In genomic region chr18:3481696-3482210, GRCh38 we compare ENCODE assay signal across 8 cellular contexts. TPM values are rescaled to one million over a fixed set of nuclear protein-coding genes. Genes with fewer than 3 reads are reported as not detected.
DNase-seq lines count a peak whose midpoint lies in the region; ATAC-seq and TF ChIP-seq lines count a peak whose summit lies in the region.

No MANE protein-coding gene starts in this region.

- H3K36me3 ChIP-seq in DOHH2 (ENCODE audit: control insufficient read depth, low read length) (no peaks in the 10 kb centered on the region), HUES48 (ENCODE audit: control insufficient read depth, insufficient read depth, low read length) (no peaks in the 10 kb centered on the region)

- no peaks in the 10 kb centered on the region for H3K9me3 ChIP-seq in DOHH2 (ENCODE audit: control insufficient read depth, insufficient read depth, low read length)
- H3K9me3 ChIP-seq in HUES48 (ENCODE audit: control insufficient read depth, insufficient read depth, low read length), result no peaks in the 10 kb centered on the region

- peaks cover 4% of the 10 kb centered on the region for H3K4me1 ChIP-seq in DOHH2 (ENCODE audit: control insufficient read depth, low read length)
- H3K4me1 ChIP-seq in HUES48 (ENCODE audit: control insufficient read depth, insufficient read depth, low read length), result peaks cover 16% of the 10 kb centered on the region

- peak; percentile 69 for TF ChIP-seq CTCF in DOHH2 (IDR thresholded peaks at IDR 0.05; ENCODE audit: low read depth, low read length, poor library complexity, severe bottlenecking)

- ATAC-seq in HG03460 (IDR thresholded peaks at IDR 0.05; ENCODE audit: unreplicated experiment), result no peak
- ATAC-seq in GM19035 (IDR thresholded peaks at IDR 0.05; ENCODE audit: unreplicated experiment), result no peak

- no peak overlapping the region for H3K4me3 ChIP-seq in DOHH2 (ENCODE audit: low read length)
- no peak overlapping the region for H3K4me3 ChIP-seq in HUES48 (ENCODE audit: low read depth, low read length)

- peaks cover 1% of the 10 kb centered on the region for H3K27me3 Mint-ChIP-seq in activated CD4-positive, alpha-beta T cell treated with anti-CD3 and anti-CD28 coated beads, Interleukin-2, amount 10 ng/mL, durations not matched to agents 24 days and 14 days

- no peaks in the 10 kb centered on the region for H4K20me1 ChIP-seq in DOHH2 (ENCODE audit: control insufficient read depth, insufficient read depth, low read depth, low read length)

- H3K27ac ChIP-seq in DOHH2 (ENCODE audit: low read depth, low read length) (no peak overlapping the region), HUES48 (ENCODE audit: low read depth, low read length) (peak overlapping the region; percentile 15)

- no peak overlapping the region for H3K4me3 Mint-ChIP-seq in activated CD4-positive, alpha-beta T cell treated with anti-CD3 and anti-CD28 coated beads, Interleukin-2, amount 10 ng/mL, durations not matched to agents 24 days and 14 days

- no peaks in the 10 kb centered on the region for H3K79me2 ChIP-seq in DOHH2 (ENCODE audit: control insufficient read depth, low read length)

- H3K36me3 Mint-ChIP-seq in activated CD4-positive, alpha-beta T cell treated with anti-CD3 and anti-CD28 coated beads, Interleukin-2, amount 10 ng/mL, durations not matched to agents 24 days and 14 days (ENCODE audit: low read depth), result no peaks in the 10 kb centered on the region

- H3F3A ChIP-seq in DOHH2 (ENCODE audit: control insufficient read depth, insufficient read depth), result no peaks in the 10 kb centered on the region

- peak; percentile 45 for DNase-seq in 8988T
- peak; percentile 74 for DNase-seq in activated CD4-positive, alpha-beta T cell treated with anti-CD3 and anti-CD28 coated beads, Interleukin-2, amount 10 ng/mL, durations not matched to agents 24 days and 14 days
- DNase-seq in islet precursor cell, result peak; percentile 71
- DNase-seq in stimulated activated naive CD4-positive, alpha-beta T cell treated with Interleukin-2 at 50 U/mL for 16 hours (lab: John Stamatoyannopoulos, UW), result no peak

- peak overlapping the region; percentile 8 for H3K27ac Mint-ChIP-seq in activated CD4-positive, alpha-beta T cell treated with anti-CD3 and anti-CD28 coated beads, Interleukin-2, amount 10 ng/mL, durations not matched to agents 24 days and 14 days

- intact Hi-C loops in activated CD4-positive, alpha-beta T cell treated with anti-CD3 and anti-CD28 coated beads, Interleukin-2, amount 10 ng/mL, durations not matched to agents 24 days and 14 days (cut with micrococcal nuclease), result no loop called here

- no peaks in the 10 kb centered on the region for H3K9me3 Mint-ChIP-seq in activated CD4-positive, alpha-beta T cell treated with anti-CD3 and anti-CD28 coated beads, Interleukin-2, amount 10 ng/mL, durations not matched to agents 24 days and 14 days

- no peak overlapping the region for H3K9ac ChIP-seq in HUES48 (ENCODE audit: low read depth, low read length)

- no peaks in the 10 kb centered on the region for H3K27me3 ChIP-seq in DOHH2 (ENCODE audit: control insufficient read depth, low read length)
- no peaks in the 10 kb centered on the region for H3K27me3 ChIP-seq in HUES48 (ENCODE audit: control insufficient read depth, insufficient read depth, low read length)

- no peaks in the 10 kb centered on the region for H3K9me2 ChIP-seq in DOHH2 (replicated peaks; ENCODE audit: control insufficient read depth, low read length)

- no peak overlapping the region for H3K4me2 ChIP-seq in DOHH2 (ENCODE audit: low read length)

- H3K4me1 Mint-ChIP-seq in activated CD4-positive, alpha-beta T cell treated with anti-CD3 and anti-CD28 coated beads, Interleukin-2, amount 10 ng/mL, durations not matched to agents 24 days and 14 days, result no peaks in the 10 kb centered on the region

RNA-seq across cellular contexts. Expression of gene TGIF1, which starts 31.8 kb away (rescaled TPM):
- 44.0 and 50.7 TPM in 2 replicates for total RNA-seq in activated CD4-positive, alpha-beta T cell treated with anti-CD3 and anti-CD28 coated beads, Interleukin-2, amount 10 ng/mL, durations not matched to agents 24 days and 14 days
